Comparison of ENCODE assay signal across 9 cellular contexts in genomic region chr15:62758126-62758951, GRCh38.
DNase-seq lines count a peak whose midpoint lies in the region; ATAC-seq, FAIRE-seq and TF ChIP-seq lines count a peak whose summit lies in the region.
"Had no signal": no experiment of that assay in that cellular context is flagged by ENCODE, and none has a peak within 500 bp of the region (broad histone marks: within the 10 kb centered on the region; RNA-seq: fewer than 3 reads in every experiment).

No MANE protein-coding gene starts in this region.

- peaks cover 33% of the 10 kb centered on the region for H3K4me1 ChIP-seq in HUES48 (ENCODE audit: control insufficient read depth, insufficient read depth, low read length)
- H3K4me1 ChIP-seq in testis, result peaks cover 6% of the 10 kb centered on the region
- H3K4me1 ChIP-seq in hepatocyte (ENCODE audit: insufficient read depth), result peaks cover 34% of the 10 kb centered on the region
- H3K4me1 ChIP-seq in small intestine (ENCODE audit: control insufficient read depth in 2 of 2, insufficient read depth in 1 of 2, low read depth in 1 of 2, low read length in 1 of 2), result no peaks in the 10 kb centered on the region

- no peak overlapping the region for H3K27ac Mint-ChIP-seq in stimulated activated effector memory CD8-positive, alpha-beta T cell treated with anti-CD3 and anti-CD28 coated beads, Interleukin-12 subunit alpha, Interleukin-12 subunit beta, amount 100 ng/mL, for 72 hours

- no peaks in the 10 kb centered on the region for H3K36me3 Mint-ChIP-seq in stimulated activated effector memory CD8-positive, alpha-beta T cell treated with anti-CD3 and anti-CD28 coated beads, Interleukin-12 subunit alpha, Interleukin-12 subunit beta, amount 100 ng/mL, for 72 hours

- H3K9me2 ChIP-seq in hepatocyte (replicated peaks; ENCODE audit: insufficient read depth), result no peaks in the 10 kb centered on the region

- H4K20me1 ChIP-seq in hepatocyte (ENCODE audit: insufficient read depth, poor library complexity, severe bottlenecking), result no peaks in the 10 kb centered on the region

- H3K9ac ChIP-seq in HUES48 (ENCODE audit: low read depth, low read length), result peak overlapping the region; percentile 17; the same call in 1 of the 2 replicates

- H3K4me3 Mint-ChIP-seq in stimulated activated effector memory CD8-positive, alpha-beta T cell treated with anti-CD3 and anti-CD28 coated beads, Interleukin-12 subunit alpha, Interleukin-12 subunit beta, amount 100 ng/mL, for 72 hours, result no peak overlapping the region

- H3K4me3 ChIP-seq in HUES48 (ENCODE audit: low read depth, low read length) (no peak overlapping the region), coronary artery (no peak overlapping the region), testis (no peak overlapping the region), hepatocyte (no peak overlapping the region), small intestine (ENCODE audit: low read depth in 1 of 2, low read length in 2 of 2) (no peak overlapping the region)

- TF ChIP-seq POLR2A in testis (IDR thresholded peaks at IDR 0.05), result no peak

- no peak for TF ChIP-seq CTCF in coronary artery (IDR thresholded peaks at IDR 0.05)
- no peak for TF ChIP-seq CTCF in testis (IDR thresholded peaks at IDR 0.05)
- TF ChIP-seq CTCF in hepatocyte (IDR thresholded peaks at IDR 0.05; ENCODE audit: poor library complexity), result no peak

- H3K36me3 ChIP-seq in HUES48 (ENCODE audit: control insufficient read depth, insufficient read depth, low read length), result peaks cover 9% of the 10 kb centered on the region; the same call in 1 of the 2 replicates
- no peaks in the 10 kb centered on the region for H3K36me3 ChIP-seq in testis (ENCODE audit: low read depth, missing control alignments)
- no peaks in the 10 kb centered on the region for H3K36me3 ChIP-seq in hepatocyte (replicated peaks; ENCODE audit: insufficient read depth, low read depth)
- peaks cover 0 to 17% of the 10 kb centered on the region in 2 donors for H3K36me3 ChIP-seq in small intestine (ENCODE audit: control insufficient read depth in 2 of 2, insufficient read depth in 2 of 2, low read length in 2 of 2)

- no peak for FAIRE-seq in small intestine (lab: Jason Lieb, UNC)

- no peaks in the 10 kb centered on the region for H3K27me3 ChIP-seq in HUES48 (ENCODE audit: control insufficient read depth, insufficient read depth, low read length)
- no peaks in the 10 kb centered on the region for H3K27me3 ChIP-seq in testis
- no peaks in the 10 kb centered on the region for H3K27me3 ChIP-seq in hepatocyte
- no peaks in the 10 kb centered on the region for H3K27me3 ChIP-seq in small intestine (ENCODE audit: control insufficient read depth in 2 of 2, insufficient read depth in 2 of 2, low read length in 2 of 2)

- H3K27ac ChIP-seq in HUES48 (ENCODE audit: low read depth, low read length) (peak overlapping the region; percentile 87), coronary artery (peak overlapping the region; percentile 42 to 70), testis (no peak overlapping the region), hepatocyte (no peak overlapping the region), small intestine (ENCODE audit: low read depth in 1 of 2, low read length in 1 of 2) (no peak overlapping the region)

- H2AFZ ChIP-seq in hepatocyte, result no peak overlapping the region

- DNase-seq in coronary artery (ENCODE audit: low spot score) (peak; percentile 76), left colon (no peak), testis (peak; percentile 20), hepatocyte (ENCODE audit: low spot score) (no peak), small intestine (no peak), UCSD-AML1 (lab: John Stamatoyannopoulos, UW; ENCODE audit: unreplicated experiment) (no peak)
- no peak for DNase-seq in stimulated activated effector memory CD8-positive, alpha-beta T cell treated with anti-CD3 and anti-CD28 coated beads, Interleukin-12 subunit alpha, Interleukin-12 subunit beta, amount 100 ng/mL, for 72 hours (ENCODE audit: low spot score in 2 of 2)
- DNase-seq: NCI-H2171 had no signal

- H3K4me2 ChIP-seq in hepatocyte, result no peak overlapping the region

- H3K9me3 ChIP-seq in HUES48 (ENCODE audit: control insufficient read depth, insufficient read depth, low read length) (no peaks in the 10 kb centered on the region), testis (no peaks in the 10 kb centered on the region), hepatocyte (ENCODE audit: low read depth) (no peaks in the 10 kb centered on the region), small intestine (ENCODE audit: control insufficient read depth, low read depth) (no peaks in the 10 kb centered on the region)

- 54 to 66% methylated on average over 11 of the region's 11 CpGs for WGBS in testis, 2 donors
- WGBS in hepatocyte (ENCODE audit: low lambda C conversion rate, missing lambda C conversion rate), result 55% methylated on average over 11 of the region's 11 CpGs
- 62 to 82% (median 74%) methylated on average over 11 of the region's 11 CpGs for WGBS in small intestine, 3 donors

- H3K79me2 ChIP-seq in hepatocyte, result no peaks in the 10 kb centered on the region

- intact Hi-C loops in left colon (cut with DNase I, micrococcal nuclease) (no loop called here), testis (cut with DNase I; ENCODE audit: low total_unique reads) (no loop called here)

- H3K9me3 Mint-ChIP-seq in stimulated activated effector memory CD8-positive, alpha-beta T cell treated with anti-CD3 and anti-CD28 coated beads, Interleukin-12 subunit alpha, Interleukin-12 subunit beta, amount 100 ng/mL, for 72 hours, result no peaks in the 10 kb centered on the region

- peak; percentile 51 for ATAC-seq in left colon
- no peak for ATAC-seq in stimulated activated effector memory CD8-positive, alpha-beta T cell treated with anti-CD3 and anti-CD28 coated beads, Interleukin-12 subunit alpha, Interleukin-12 subunit beta, amount 100 ng/mL, for 72 hours

- no peaks in the 10 kb centered on the region for H3K4me1 Mint-ChIP-seq in stimulated activated effector memory CD8-positive, alpha-beta T cell treated with anti-CD3 and anti-CD28 coated beads, Interleukin-12 subunit alpha, Interleukin-12 subunit beta, amount 100 ng/mL, for 72 hours

Comparison
In these comparisons a context has a peak if more than half of its experiments do, and no peak if none do; other contexts are left out.
1. H3K27ac ChIP-seq: peak in HUES48 (single experiment) and coronary artery (2 of 2); none in testis (0 of 2), hepatocyte (single experiment) and small intestine (0 of 2).
2. DNase-seq: peak in coronary artery (single experiment) and testis (single experiment); none in left colon (0 of 2), hepatocyte (single experiment), stimulated activated effector memory CD8-positive, alpha-beta T cell treated with anti-CD3 and anti-CD28 coated beads, Interleukin-12 subunit alpha, Interleukin-12 subunit beta, amount 100 ng/mL, for 72 hours (0 of 2), small intestine (single experiment) and UCSD-AML1 (single experiment).